27 cellular contexts compared by ENCODE assay signal in the genomic region with DNA sequence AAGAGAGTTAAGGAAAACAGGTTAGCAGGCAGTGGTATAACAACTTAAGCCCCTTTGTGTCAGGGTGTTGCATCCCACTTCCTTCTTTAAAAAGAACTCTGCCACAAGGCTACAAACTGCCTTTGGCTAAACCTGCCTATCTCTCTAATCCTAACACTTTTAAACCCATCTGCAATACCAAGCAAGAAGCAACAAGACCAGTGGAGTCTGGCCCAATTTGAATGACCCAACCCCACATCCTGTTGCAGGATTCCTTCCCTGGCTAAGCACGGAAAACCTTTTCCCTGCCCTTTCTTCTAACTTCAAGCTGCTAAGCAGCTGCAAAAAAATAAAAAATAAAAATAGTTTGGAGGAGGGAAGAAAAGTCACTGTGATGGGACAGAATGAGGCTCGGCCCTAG. TPM values are rescaled to one million over a fixed set of nuclear protein-coding genes. Genes with fewer than 3 reads are reported as not detected.
DNase-seq lines count a peak whose midpoint lies in the region; ATAC-seq and TF ChIP-seq lines count a peak whose summit lies in the region.
"Had no signal": no experiment of that assay in that cellular context is flagged by ENCODE, and none has a peak within 500 bp of the region (broad histone marks: within the 10 kb centered on the region; RNA-seq: fewer than 3 reads in every experiment).

No MANE protein-coding gene starts in this region.

- WGBS in adrenal gland, 4 donors, result 54 to 77% (median 64%) methylated on average over 2 of the region's 2 CpGs

- intact Hi-C loops in adrenal gland (cut with DNase I), result no loop called here

- no peak for ATAC-seq in HG03108 (IDR thresholded peaks at IDR 0.05; ENCODE audit: unreplicated experiment)
- ATAC-seq: body of pancreas; heart right ventricle; lower lobe of right lung; stimulated activated naive B cell treated with anti-CD40 and anti-IgM and Interleukin-4, amounts not matched to agents 10 μg/mL and 1 μg/mL and 100 μg/mL, for 72 hours; T-cell had no signal

- H3K27ac ChIP-seq in adrenal gland (peak overlapping the region in 3 of 5 donors; percentile 21 to 45 (median 33)), subcutaneous abdominal adipose tissue (ENCODE audit: low read depth, low read length) (peak overlapping the region; percentile 68)
- H3K27ac ChIP-seq: body of pancreas, lower lobe of right lung, ovary, SJSA1 had no signal

- DNase-seq in MV-4-11 (lab: John Stamatoyannopoulos, UW), result peak; percentile 17
- DNase-seq in adrenal gland, result no peak
- peak; percentile 33 for DNase-seq in fibroblast of the aortic adventitia (ENCODE audit: low read depth)
- DNase-seq in glomerular visceral epithelial cell (ENCODE audit: extremely low spot score), result no peak
- DNase-seq in T-helper 2 cell, result no peak
- DNase-seq: activated CD4-positive, alpha-beta memory T cell treated with anti-CD3 and anti-CD28 coated beads for 36 hours; activated CD4-positive, CD25-positive, alpha-beta regulatory T cell; activated naive CD4-positive, alpha-beta T cell treated with Interleukin-2 at 50 U/mL for 16 hours; body of pancreas; C1 segment of cervical spinal cord; effector CD8-positive, alpha-beta T cell; foreskin melanocyte; heart right ventricle; kidney glomerular epithelial cell; lower lobe of right lung; NCI-H1436 treated with DMSO at 0.1 percent for 48 hours; NCI-H2081 treated with DMSO at 0.1 percent for 48 hours; NCI-H226; NCI-H69; nephron progenitor cell; ovary; stimulated activated naive B cell treated with anti-CD40 and anti-IgM and Interleukin-4, amounts not matched to agents 10 μg/mL and 1 μg/mL and 100 μg/mL, for 72 hours; T-cell had no signal

- TF ChIP-seq CTCF in adrenal gland (IDR thresholded peaks at IDR 0.05) (no peak), fibroblast of the aortic adventitia (IDR thresholded peaks at IDR 0.05; ENCODE audit: insufficient read depth, low read length) (no peak)

- H3K4me1 ChIP-seq in adrenal gland (replicated peaks in 1 of 2) (peaks cover 58 to 76% of the 10 kb centered on the region in 2 donors), subcutaneous abdominal adipose tissue (ENCODE audit: control insufficient read depth in 5 of 5, insufficient read depth in 5 of 5, low read length in 5 of 5) (peaks cover 0 to 44% (median 35%) of the 10 kb centered on the region in 5 donors)

- no peak overlapping the region for H3K9ac ChIP-seq in subcutaneous abdominal adipose tissue (ENCODE audit: low read length in 5 of 5)

- H3K4me3 ChIP-seq in adrenal gland, result no peak overlapping the region
- no peak overlapping the region for H3K4me3 ChIP-seq in fibroblast of the aortic adventitia (ENCODE audit: low read depth, low read length)
- no peak overlapping the region for H3K4me3 ChIP-seq in subcutaneous abdominal adipose tissue (ENCODE audit: low read depth in 1 of 5, low read length in 5 of 5)
- H3K4me3 ChIP-seq: body of pancreas, HAP-1, heart right ventricle, lower lobe of right lung, ovary, SJSA1 had no signal

- no peak for TF ChIP-seq POLR2A in adrenal gland (IDR thresholded peaks at IDR 0.05)

- H3K36me3 ChIP-seq in adrenal gland (replicated peaks in 1 of 2), result peaks cover 0 to 29% of the 10 kb centered on the region in 2 donors
- H3K36me3 ChIP-seq in subcutaneous abdominal adipose tissue (ENCODE audit: control insufficient read depth in 5 of 5, insufficient read depth in 5 of 5, low read length in 5 of 5), result peaks cover 20 to 55% (median 35%) of the 10 kb centered on the region in 5 donors
- H3K36me3 ChIP-seq: HAP-1, ovary had no signal

- H3K27me3 ChIP-seq in adrenal gland (no peaks in the 10 kb centered on the region), subcutaneous abdominal adipose tissue (ENCODE audit: control insufficient read depth in 5 of 5, insufficient read depth in 4 of 5, low read length in 5 of 5) (no peaks in the 10 kb centered on the region)
- H3K27me3 ChIP-seq: body of pancreas, heart right ventricle, ovary, SJSA1 had no signal

- H3K9me3 ChIP-seq in adrenal gland (replicated peaks in 1 of 3), result no peaks in the 10 kb centered on the region
- H3K9me3 ChIP-seq in subcutaneous abdominal adipose tissue (ENCODE audit: control insufficient read depth in 5 of 5, low read length in 5 of 5), result no peaks in the 10 kb centered on the region
- H3K9me3 ChIP-seq: body of pancreas, HAP-1, heart right ventricle, lower lobe of right lung, ovary, SJSA1 had no signal

RNA-seq across cellular contexts. Expression of gene ABCA1, which starts 27.1 kb away (rescaled TPM):
- total RNA-seq in adrenal gland, result 100 to 1,000 TPM; 101 to 446 (median 195) TPM
- 10 to 100 TPM; 26.8 to 58.4 (median 49.2) TPM for polyA plus RNA-seq in adrenal gland
- 40.1 and 45.0 TPM in 2 replicates for total RNA-seq in fibroblast of the aortic adventitia (ENCODE audit: low replicate concordance)

Comparison
In these comparisons a context has a peak if more than half of its experiments do, and no peak if none do; other contexts are left out.
1. DNase-seq: peak in MV-4-11 (single experiment) and fibroblast of the aortic adventitia (single experiment); none in adrenal gland (0 of 7), glomerular visceral epithelial cell (single experiment) and T-helper 2 cell (0 of 5).